30 cellular contexts compared by ENCODE assay signal in genomic region chr19:4094291-4094690, GRCh38. TPM values are rescaled to one million over a fixed set of nuclear protein-coding genes. Genes with fewer than 3 reads are reported as not detected.
"Had no signal": no experiment of that assay in that cellular context is flagged by ENCODE, and none has a peak within 500 bp of the region (broad histone marks: within the 10 kb centered on the region; RNA-seq: fewer than 3 reads in every experiment).

No MANE protein-coding gene starts in this region.

- ATAC-seq: left lung; lower lobe of right lung; natural killer cell; right cardiac atrium; stimulated activated effector memory CD8-positive, alpha-beta T cell treated with anti-CD3 and anti-CD28 coated beads, Interleukin-12 subunit alpha, Interleukin-12 subunit beta, amount 100 ng/mL, for 72 hours had no signal

- H3K4me1 ChIP-seq: lower lobe of right lung, neural progenitor cell, pancreas, prostate gland, sigmoid colon, thyroid gland, uterus had no signal

- H3K4me2 ChIP-seq: neural progenitor cell had no signal

- H3K27me3 Mint-ChIP-seq: naive B cell, type B pancreatic cell had no signal

- H3K9ac ChIP-seq: neural progenitor cell had no signal

- DNase-seq: head of caudate nucleus; hippocampal formation; kidney glomerular epithelial cell; lower lobe of right lung; mesendoderm; naive B cell; natural killer cell; nephron progenitor cell; posterior cingulate gyrus; retina; right cardiac atrium; sigmoid colon; small intestine; spleen; stimulated activated CD4-positive, alpha-beta T cell treated with anti-CD3 and anti-CD28 coated beads, Interleukin-4, amount 100 ng/mL, for 24 hours; stimulated activated naive CD4-positive, alpha-beta T cell treated with Interleukin-2 at 50 U/mL for 16 hours; stomach; testis; thyroid gland; uterus had no signal

- H3K4me1 Mint-ChIP-seq: mesothelial cell of epicardium, nephron progenitor cell, neural progenitor cell had no signal

- H3K9me3 Mint-ChIP-seq: mesothelial cell of epicardium; naive B cell; natural killer cell; nephron progenitor cell; neural progenitor cell; stimulated activated effector memory CD8-positive, alpha-beta T cell treated with anti-CD3 and anti-CD28 coated beads, Interleukin-12 subunit alpha, Interleukin-12 subunit beta, amount 100 ng/mL, for 72 hours; type B pancreatic cell had no signal

- H3K4me3 ChIP-seq: left lung, lower lobe of right lung, neural progenitor cell, pancreas, prostate gland, sigmoid colon, spleen, stomach, testis, thyroid gland, uterus had no signal

- H3K36me3 Mint-ChIP-seq: naive B cell, natural killer cell, type B pancreatic cell had no signal

- H3K9me3 ChIP-seq: left lung, lower lobe of right lung, pancreas, prostate gland, sigmoid colon, spleen, stomach, testis, thyroid gland, uterus had no signal

- H3K4me3 Mint-ChIP-seq: mesothelial cell of epicardium; natural killer cell; nephron progenitor cell; neural progenitor cell; stimulated activated effector memory CD8-positive, alpha-beta T cell treated with anti-CD3 and anti-CD28 coated beads, Interleukin-12 subunit alpha, Interleukin-12 subunit beta, amount 100 ng/mL, for 72 hours; type B pancreatic cell had no signal

- H3K27me3 ChIP-seq: left lung, neural progenitor cell, pancreas, sigmoid colon, spleen, stomach, testis, thyroid gland, uterus had no signal

- H3K27ac Mint-ChIP-seq: mesothelial cell of epicardium, naive B cell, neural progenitor cell, type B pancreatic cell had no signal

- H3K27ac ChIP-seq: left lung, lower lobe of right lung, neural progenitor cell, pancreas, prostate gland, sigmoid colon, spleen, testis, thyroid gland, uterus had no signal

- H2AFZ ChIP-seq: neural progenitor cell had no signal

- FAIRE-seq: keratinocyte, pancreas, small intestine had no signal

- H3K36me3 ChIP-seq: neural progenitor cell, uterus had no signal

RNA-seq across cellular contexts. Expression of gene CREB3L3, which starts 59.1 kb away (rescaled TPM):
- total RNA-seq: left lung, lower lobe of right lung, mesothelial cell of epicardium, omental fat pad, prostate gland, right cardiac atrium, thyroid gland, ureter, uterus had no signal
- polyA plus RNA-seq: keratinocyte, right cardiac atrium had no signal
